Comparison of ENCODE assay signal across 9 cellular contexts in the genomic region with DNA sequence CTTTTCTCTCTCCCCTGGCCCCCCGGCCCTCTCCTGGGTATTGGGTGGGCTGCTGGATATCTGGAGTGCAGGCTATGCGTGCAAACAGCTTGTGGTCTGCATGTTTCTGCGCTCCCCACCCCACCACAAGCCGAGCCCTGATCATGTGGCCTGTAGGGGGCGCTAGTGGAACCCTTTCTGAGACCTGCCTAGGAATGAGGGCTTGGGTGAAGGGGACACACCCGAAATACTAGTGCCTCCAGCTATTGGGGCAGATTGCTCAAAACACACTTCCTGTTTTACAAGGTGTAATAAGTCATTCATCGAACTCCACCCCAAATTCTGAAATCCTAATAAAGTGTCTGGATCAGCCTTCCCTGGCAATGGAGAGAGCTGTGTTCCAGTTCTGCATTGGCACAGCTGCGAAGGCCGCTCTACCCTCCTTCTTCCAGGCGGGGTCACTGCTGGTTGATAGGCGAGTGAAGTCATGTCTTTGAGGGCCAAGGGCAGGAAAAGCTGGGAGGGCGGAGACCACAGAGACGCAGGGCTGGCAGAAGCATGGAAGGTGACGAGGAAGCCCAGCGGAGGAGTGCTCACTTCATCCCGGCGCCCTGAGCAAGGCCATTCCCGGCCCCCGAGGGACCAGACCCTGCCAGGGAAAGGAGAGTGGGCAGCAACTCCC. TPM values are rescaled to one million over a fixed set of nuclear protein-coding genes. Genes with fewer than 3 reads are reported as not detected.
DNase-seq lines count a peak whose midpoint lies in the region; ATAC-seq and TF ChIP-seq lines count a peak whose summit lies in the region.
"Had no signal": no experiment of that assay in that cellular context is flagged by ENCODE, and none has a peak within 500 bp of the region (broad histone marks: within the 10 kb centered on the region; RNA-seq: fewer than 3 reads in every experiment).

No MANE protein-coding gene starts in this region.

- POLR2A ChIA-PET in AG04449 (lab: Yijun Ruan, JAX) (no interaction called here), HEK293 (lab: Yijun Ruan, JAX) (interaction anchor here (1.2 kb wide), 1 partner anchor 37 kb away, joined by 4 read pairs; the partner anchor contains the start of gene RBM28)
- POLR2A ChIA-PET in activated CD8-positive, alpha-beta T cell treated with anti-CD3 and anti-CD28 coated beads, Interleukin-2, amount 10 ng/mL, durations not matched to agents 7 days and 5 days (lab: Charles Lee): no interaction called here

- no peaks in the 10 kb centered on the region for H3K4me1 Mint-ChIP-seq in activated CD8-positive, alpha-beta T cell treated with anti-CD3 and anti-CD28 coated beads, Interleukin-2, amount 10 ng/mL, durations not matched to agents 7 days and 5 days (ENCODE audit: low read depth)

- H3K27me3 ChIP-seq in right cardiac atrium (ENCODE audit: control insufficient read depth, insufficient read depth) (no peaks in the 10 kb centered on the region), upper lobe of right lung (no peaks in the 10 kb centered on the region)

- CTCF ChIA-PET in AG04449 (lab: Yijun Ruan, JAX): interaction anchor here (0.9 to 13.2 kb wide), 10 partner anchors 8 to 45 kb away, joined by 3 to 690 read pairs (median 8); partner anchors contain the start of gene RBM28
- CTCF ChIA-PET in HEK293 (lab: Yijun Ruan, JAX): interaction anchor here (0.5 to 18.1 kb wide), 22 partner anchors 8 to 1537 kb away, joined by 3 to 378 read pairs (median 4); partner anchors contain the start of gene RBM28
- CTCF ChIA-PET in activated CD8-positive, alpha-beta T cell treated with anti-CD3 and anti-CD28 coated beads, Interleukin-2, amount 10 ng/mL, durations not matched to agents 7 days and 5 days (lab: Charles Lee): interaction anchor here (0.7 to 11.9 kb wide), 13 partner anchors 8 to 78 kb away, joined by 3 to 258 read pairs (median 4); partner anchors contain the start of gene RBM28

- no peaks in the 10 kb centered on the region for H3K9me3 Mint-ChIP-seq in activated CD8-positive, alpha-beta T cell treated with anti-CD3 and anti-CD28 coated beads, Interleukin-2, amount 10 ng/mL, durations not matched to agents 7 days and 5 days (ENCODE audit: insufficient read depth)

- H3K4me1 ChIP-seq in HEK293 (ENCODE audit: control insufficient read depth, insufficient read depth, low read length) (no peaks in the 10 kb centered on the region), right cardiac atrium (ENCODE audit: control insufficient read depth, insufficient read depth, low read length) (no peaks in the 10 kb centered on the region), upper lobe of right lung (no peaks in the 10 kb centered on the region)

- no peak for DNase-seq in AG04449 (ENCODE audit: low read depth, low spot score)
- peak; percentile 51 for DNase-seq in activated CD8-positive, alpha-beta T cell treated with anti-CD3 and anti-CD28 coated beads, Interleukin-2, amount 10 ng/mL, durations not matched to agents 7 days and 5 days
- DNase-seq in right cardiac atrium: peak in 1 of 3 donors; percentile 86
- no peak for DNase-seq in upper lobe of right lung
- no peak for DNase-seq in cerebellar nuclear complex (lab: John Stamatoyannopoulos, UW)
- no peak for DNase-seq in NCI-H187 treated with DMSO at 0.1 percent for 48 hours (lab: John Stamatoyannopoulos, UW)

- H3K9me3 ChIP-seq in HEK293 (ENCODE audit: control insufficient read depth, insufficient read depth, low read depth, low read length) (no peaks in the 10 kb centered on the region), right cardiac atrium (ENCODE audit: control insufficient read depth, low read length) (no peaks in the 10 kb centered on the region), upper lobe of right lung (no peaks in the 10 kb centered on the region)

- TF ChIP-seq CTCF in AG04449 (IDR thresholded peaks at IDR 0.05; ENCODE audit: insufficient read depth, low read length, missing control alignments) (peak; percentile 49), HEK293 (tag by site-specific recombination; IDR thresholded peaks at IDR 0.05) (peak; percentile 59), upper lobe of right lung (IDR thresholded peaks at IDR 0.05) (peak; percentile 46)

- no peak overlapping the region for H3K4me3 Mint-ChIP-seq in activated CD8-positive, alpha-beta T cell treated with anti-CD3 and anti-CD28 coated beads, Interleukin-2, amount 10 ng/mL, durations not matched to agents 7 days and 5 days

- intact Hi-C loops in right cardiac atrium (cut with DNase I) (no loop called here), upper lobe of right lung (cut with DNase I) (no loop called here)

- ATAC-seq in activated CD8-positive, alpha-beta T cell treated with anti-CD3 and anti-CD28 coated beads, Interleukin-2, amount 10 ng/mL, durations not matched to agents 7 days and 5 days: no peak
- ATAC-seq in right cardiac atrium (peak; percentile 78 to 81), upper lobe of right lung (peak; percentile 73), GM21515 (IDR thresholded peaks at IDR 0.05; ENCODE audit: unreplicated experiment) (no peak)

- H3K27me3 Mint-ChIP-seq in activated CD8-positive, alpha-beta T cell treated with anti-CD3 and anti-CD28 coated beads, Interleukin-2, amount 10 ng/mL, durations not matched to agents 7 days and 5 days (ENCODE audit: low read depth): no peaks in the 10 kb centered on the region

- H3K36me3 Mint-ChIP-seq in activated CD8-positive, alpha-beta T cell treated with anti-CD3 and anti-CD28 coated beads, Interleukin-2, amount 10 ng/mL, durations not matched to agents 7 days and 5 days (ENCODE audit: low read depth): no peaks in the 10 kb centered on the region

- no peaks in the 10 kb centered on the region for H3K36me3 ChIP-seq in HEK293 (ENCODE audit: control insufficient read depth in 2 of 2, insufficient read depth in 1 of 2, low read length in 2 of 2)
- H3K36me3 ChIP-seq in upper lobe of right lung: no peaks in the 10 kb centered on the region

- H3K4me3 ChIP-seq in AG04449 (ENCODE audit: low read depth, low read length) (no peak overlapping the region), HEK293 (ENCODE audit: low read depth, low read length) (no peak overlapping the region), right cardiac atrium (ENCODE audit: low read length) (no peak overlapping the region), upper lobe of right lung (no peak overlapping the region)

- H3K27ac Mint-ChIP-seq in activated CD8-positive, alpha-beta T cell treated with anti-CD3 and anti-CD28 coated beads, Interleukin-2, amount 10 ng/mL, durations not matched to agents 7 days and 5 days: no peak overlapping the region

- H3K27ac ChIP-seq in HEK293 (ENCODE audit: extremely low read depth, low read depth, low read length): no peak overlapping the region
- no peak overlapping the region for H3K27ac ChIP-seq in right cardiac atrium (ENCODE audit: low read length)
- H3K27ac ChIP-seq in upper lobe of right lung: no peak overlapping the region

- 62% methylated on average over 19 of the region's 19 CpGs for WGBS in right cardiac atrium

TF ChIP-seq in HEK293, 187 proteins besides CTCF, POLR2A, EP300 and RAD21 (continues in another document):
- TF ChIP-seq SCRT1 (tag by site-specific recombination; IDR thresholded peaks at IDR 0.05; ENCODE audit: borderline replicate concordance) (no peak), KLF1 (tag by site-specific recombination; IDR thresholded peaks at IDR 0.05) (peak; percentile 78), ZNF121 (tag by site-specific recombination; IDR thresholded peaks at IDR 0.05) (no peak), ZBTB8A (tag by site-specific recombination; IDR thresholded peaks at IDR 0.05) (no peak), HOXA7 (CRISPR knock-in tag; IDR thresholded peaks at IDR 0.05; ENCODE audit: borderline replicate concordance) (no peak), ZNF626 (tag by site-specific recombination; IDR thresholded peaks at IDR 0.05) (no peak), ZNF239 (tag by site-specific recombination; IDR thresholded peaks at IDR 0.05) (no peak)
- TF ChIP-seq, protein P1, sequence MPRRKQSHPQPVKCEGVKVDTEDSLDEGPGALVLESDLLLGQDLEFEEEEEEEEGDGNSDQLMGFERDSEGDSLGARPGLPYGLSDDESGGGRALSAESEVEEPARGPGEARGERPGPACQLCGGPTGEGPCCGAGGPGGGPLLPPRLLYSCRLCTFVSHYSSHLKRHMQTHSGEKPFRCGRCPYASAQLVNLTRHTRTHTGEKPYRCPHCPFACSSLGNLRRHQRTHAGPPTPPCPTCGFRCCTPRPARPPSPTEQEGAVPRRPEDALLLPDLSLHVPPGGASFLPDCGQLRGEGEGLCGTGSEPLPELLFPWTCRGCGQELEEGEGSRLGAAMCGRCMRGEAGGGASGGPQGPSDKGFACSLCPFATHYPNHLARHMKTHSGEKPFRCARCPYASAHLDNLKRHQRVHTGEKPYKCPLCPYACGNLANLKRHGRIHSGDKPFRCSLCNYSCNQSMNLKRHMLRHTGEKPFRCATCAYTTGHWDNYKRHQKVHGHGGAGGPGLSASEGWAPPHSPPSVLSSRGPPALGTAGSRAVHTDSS (tag by site-specific recombination; IDR thresholded peaks at IDR 0.05): no peak
- TF ChIP-seq, protein P2, sequence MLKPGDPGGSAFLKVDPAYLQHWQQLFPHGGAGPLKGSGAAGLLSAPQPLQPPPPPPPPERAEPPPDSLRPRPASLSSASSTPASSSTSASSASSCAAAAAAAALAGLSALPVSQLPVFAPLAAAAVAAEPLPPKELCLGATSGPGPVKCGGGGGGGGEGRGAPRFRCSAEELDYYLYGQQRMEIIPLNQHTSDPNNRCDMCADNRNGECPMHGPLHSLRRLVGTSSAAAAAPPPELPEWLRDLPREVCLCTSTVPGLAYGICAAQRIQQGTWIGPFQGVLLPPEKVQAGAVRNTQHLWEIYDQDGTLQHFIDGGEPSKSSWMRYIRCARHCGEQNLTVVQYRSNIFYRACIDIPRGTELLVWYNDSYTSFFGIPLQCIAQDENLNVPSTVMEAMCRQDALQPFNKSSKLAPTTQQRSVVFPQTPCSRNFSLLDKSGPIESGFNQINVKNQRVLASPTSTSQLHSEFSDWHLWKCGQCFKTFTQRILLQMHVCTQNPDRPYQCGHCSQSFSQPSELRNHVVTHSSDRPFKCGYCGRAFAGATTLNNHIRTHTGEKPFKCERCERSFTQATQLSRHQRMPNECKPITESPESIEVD (tag by site-specific recombination; IDR thresholded peaks at IDR 0.05): no peak

RNA-seq across cellular contexts. Expression of gene PRRT4, which starts 19.8 kb away (rescaled TPM):
- total RNA-seq in activated CD8-positive, alpha-beta T cell treated with anti-CD3 and anti-CD28 coated beads, Interleukin-2, amount 10 ng/mL, durations not matched to agents 7 days and 5 days: under 1 TPM in 1 of 2 experiments, not detected in 1; 0.16 TPM
- total RNA-seq in right cardiac atrium: 1 to 10 TPM in 1 of 4 donors, under 1 TPM in 3; 0.34 to 1.0 (median 0.69) TPM
- 1.1 TPM for polyA plus RNA-seq in right cardiac atrium
- 0.26 TPM for total RNA-seq in upper lobe of right lung
- total RNA-seq: renal cortical epithelial cell had no signal

RNA-seq across cellular contexts. Expression of gene IMPDH1, which starts 28.5 kb away (rescaled TPM):
- 10 to 100 TPM; 75.3 to 80.8 TPM for total RNA-seq in activated CD8-positive, alpha-beta T cell treated with anti-CD3 and anti-CD28 coated beads, Interleukin-2, amount 10 ng/mL, durations not matched to agents 7 days and 5 days
- 10 to 100 TPM; 13.9 to 22.2 (median 16.2) TPM for total RNA-seq in right cardiac atrium
- 13.8 TPM for polyA plus RNA-seq in right cardiac atrium
- 59.8 TPM for total RNA-seq in upper lobe of right lung

RNA-seq across cellular contexts. Expression of gene RBM28, which starts 37.6 kb away (rescaled TPM):
- 10 to 100 TPM; 40.4 to 43.3 TPM for total RNA-seq in activated CD8-positive, alpha-beta T cell treated with anti-CD3 and anti-CD28 coated beads, Interleukin-2, amount 10 ng/mL, durations not matched to agents 7 days and 5 days
- total RNA-seq in right cardiac atrium: 10 to 100 TPM; 21.6 to 34.8 (median 31.8) TPM
- polyA plus RNA-seq in right cardiac atrium: 29.1 TPM
- total RNA-seq in upper lobe of right lung: 28.3 TPM

Comparison
In these comparisons a context has a peak if more than half of its experiments do, and no peak if none do; other contexts are left out.
1. ATAC-seq: peak in right cardiac atrium (2 of 2) and upper lobe of right lung (single experiment); none in activated CD8-positive, alpha-beta T cell treated with anti-CD3 and anti-CD28 coated beads, Interleukin-2, amount 10 ng/mL, durations not matched to agents 7 days and 5 days (single experiment) and GM21515 (single experiment).
2. Peak in every context shown above with its lines, with median percentiles within 50 percentile points of each other: CTCF ChIP-seq.